In the genomic region with DNA sequence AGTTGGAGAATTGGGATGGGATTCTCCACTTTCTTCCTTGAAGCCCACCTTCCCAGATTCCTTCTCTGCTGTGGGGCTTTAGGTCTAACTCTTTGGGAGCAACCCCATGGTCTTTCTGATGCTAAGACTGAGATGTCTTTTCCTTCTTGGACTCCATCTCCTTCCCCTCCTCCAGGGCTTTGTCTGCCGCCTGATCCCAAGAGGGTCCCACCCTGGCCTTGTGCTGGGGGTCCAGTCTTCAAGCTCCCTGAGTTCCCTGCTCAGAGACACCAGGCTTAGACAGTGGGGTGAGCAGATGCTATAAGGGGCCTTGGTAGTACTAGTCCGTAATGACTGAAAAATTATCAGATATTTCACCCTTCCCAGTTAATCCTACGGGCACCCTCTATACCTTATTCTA, we compare ENCODE assay signal across 36 cellular contexts.
"Had no signal": no experiment of that assay in that cellular context is flagged by ENCODE, and none has a peak within 500 bp of the region (broad histone marks: within the 10 kb centered on the region; RNA-seq: fewer than 3 reads in every experiment).

No MANE protein-coding gene starts in this region.

- H3K36me3 ChIP-seq: cardiac muscle cell, MG63 had no signal

- DNase-seq: activated CD4-positive, alpha-beta memory T cell treated with anti-CD3 and anti-CD28 coated beads, Interleukin-2, amount 10 ng/mL, durations not matched to agents 7 days and 5 days; activated CD4-positive, alpha-beta T cell treated with anti-CD3 and anti-CD28 coated beads for 1 hour; activated CD4-positive, alpha-beta T cell treated with anti-CD3 and anti-CD28 coated beads for 48 hours; activated CD4-positive, CD25-positive, alpha-beta regulatory T cell; activated CD8-positive, alpha-beta memory T cell treated with anti-CD3 and anti-CD28 coated beads for 24 hours; activated CD8-positive, alpha-beta memory T cell treated with anti-CD3 and anti-CD28 coated beads, Interleukin-2, amount 10 ng/mL, durations not matched to agents 7 days and 5 days; activated CD8-positive, alpha-beta memory T cell treated with anti-CD3 and anti-CD28 coated beads, Interleukin-2, amount 50 U/mL, for 48 hours; activated effector memory CD4-positive, alpha-beta T cell treated with Interleukin-2 at 50 U/mL for 16 hours; activated naive CD4-positive, alpha-beta T cell treated with anti-CD3 and anti-CD28 coated beads, Interleukin-2, amount 10 ng/mL, durations not matched to agents 7 days and 5 days; activated naive CD8-positive, alpha-beta T cell treated with anti-CD3 and anti-CD28 coated beads, Interleukin-2, amount 50 U/mL, for 24 hours; activated T-cell treated with anti-CD3 and anti-CD28 coated beads, Interleukin-2, amount 50 U/mL, for 48 hours; amniotic stem cell; aorta; Kasumi-1; KG1; MG63; MV-4-11; NCI-H1092; NCI-H1436 treated with DMSO at 0.1 percent for 48 hours; NCI-H1694 treated with DMSO at 0.1 percent for 48 hours; NCI-H2029; NCI-H345; NCI-H524 treated with DMSO at 0.1 percent for 48 hours; NCI-H748 treated with DMSO at 0.1 percent for 48 hours; NK-92 treated with Interleukin-12 subunit alpha and Interleukin-12 subunit beta, amount 100 ng/mL, for 24 hours; PC-9; SIG-M5; SW 1271; T-helper 1 cell; T-helper 2 cell; T-helper 9 cell had no signal

- H3K27me3 ChIP-seq: cardiac muscle cell, MG63 had no signal

- H3K9me3 ChIP-seq: MG63 had no signal

- H3K27ac ChIP-seq: cardiac muscle cell, PC-9, RWPE1, VCaP had no signal

- ATAC-seq: activated CD8-positive, alpha-beta memory T cell treated with anti-CD3 and anti-CD28 coated beads, Interleukin-2, amount 10 ng/mL, durations not matched to agents 7 days and 5 days; activated naive CD8-positive, alpha-beta T cell treated with anti-CD3 and anti-CD28 coated beads, Interleukin-2, amount 50 U/mL, for 24 hours; Right ventricle myocardium inferior; SK-N-SH treated with all-trans-retinoic acid at 6 μM for 48 hours had no signal

- H3K4me3 ChIP-seq: cardiac muscle cell, MG63, PC-9 had no signal
